12 cellular contexts compared by ENCODE assay signal in genomic region chr2:191631754-191632153, GRCh38. TPM values are rescaled to one million over a fixed set of nuclear protein-coding genes. Genes with fewer than 3 reads are reported as not detected.
DNase-seq lines count a peak whose midpoint lies in the region; ATAC-seq and TF ChIP-seq lines count a peak whose summit lies in the region.
"Had no signal": no experiment of that assay in that cellular context is flagged by ENCODE, and none has a peak within 500 bp of the region (broad histone marks: within the 10 kb centered on the region; RNA-seq: fewer than 3 reads in every experiment).

No MANE protein-coding gene starts in this region.

- no peak overlapping the region for H3K4me3 Mint-ChIP-seq in mesothelial cell of epicardium
- H3K4me3 Mint-ChIP-seq: activated B cell treated with CpG ODN at 0.5 μM for 24 hours had no signal

- intact Hi-C loops in mammary epithelial cell (cut with micrococcal nuclease), result no loop called here

- no peaks in the 10 kb centered on the region for H3K27me3 ChIP-seq in mammary epithelial cell (ENCODE audit: insufficient read depth, low read length)
- H3K27me3 ChIP-seq: ovary had no signal

- TF ChIP-seq CTCF in mammary epithelial cell (conservative IDR thresholded peaks at IDR 0.05 in 1 of 2, IDR thresholded peaks at IDR 0.05 in 1 of 2; ENCODE audit: extremely low read depth in 1 of 2, insufficient read depth in 1 of 2, low read depth in 1 of 2, low read length in 2 of 2), result no peak
- no peak for TF ChIP-seq CTCF in mesothelial cell of epicardium (IDR thresholded peaks at IDR 0.05; ENCODE audit: unreplicated experiment)

- no peaks in the 10 kb centered on the region for H3K36me3 ChIP-seq in mammary epithelial cell (ENCODE audit: insufficient read depth, low read length)
- H3K36me3 ChIP-seq: ovary had no signal

- no peaks in the 10 kb centered on the region for H3K36me3 Mint-ChIP-seq in mesothelial cell of epicardium

- peaks cover 26% of the 10 kb centered on the region for H3K4me1 Mint-ChIP-seq in mesothelial cell of epicardium

- CTCF ChIA-PET in mammary epithelial cell (lab: Charles Lee; ENCODE audit: low non-redundant PET), result no interaction called here

- no peak overlapping the region for H3K9ac ChIP-seq in mammary epithelial cell (ENCODE audit: insufficient read depth, low read length)

- H3K9me3 Mint-ChIP-seq in mesothelial cell of epicardium, result peaks cover 3% of the 10 kb centered on the region
- H3K9me3 Mint-ChIP-seq: activated B cell treated with CpG ODN at 0.5 μM for 24 hours had no signal

- no peak overlapping the region for H3K4me3 ChIP-seq in mammary epithelial cell (replicated peaks in 1 of 3; ENCODE audit: insufficient read depth in 1 of 3, low read depth in 2 of 3, low read length in 3 of 3)
- H3K4me3 ChIP-seq: ovary had no signal

- H3K4me1 ChIP-seq in mammary epithelial cell (ENCODE audit: insufficient read depth, low read length), result peaks cover 53% of the 10 kb centered on the region

- H3K27ac Mint-ChIP-seq in mesothelial cell of epicardium, result peak overlapping the region; percentile 80
- H3K27ac Mint-ChIP-seq: activated B cell treated with CpG ODN at 0.5 μM for 24 hours had no signal

- in situ Hi-C loops in mammary epithelial cell (cut with MboI; ENCODE audit: low sequenced_read_pairs in 2 of 2), result no loop called here

- H3K27ac ChIP-seq in mammary epithelial cell (ENCODE audit: insufficient read depth, low read depth, low read length), result no peak overlapping the region
- H3K27ac ChIP-seq: ovary had no signal

- ATAC-seq in HG03025 (IDR thresholded peaks at IDR 0.05; ENCODE audit: low FRiP score, unreplicated experiment), result no peak
- no peak for ATAC-seq in GM19023 (IDR thresholded peaks at IDR 0.05; ENCODE audit: unreplicated experiment)

- H3K79me2 ChIP-seq in mammary epithelial cell (ENCODE audit: insufficient read depth, low read length), result no peaks in the 10 kb centered on the region

- no TSS peak for BruUV-seq in mammary epithelial cell (replicated peaks; lab: Mats Ljungman, UMichigan)

- no peak overlapping the region for H2AFZ ChIP-seq in mammary epithelial cell (ENCODE audit: low read depth, low read length)

- dilution Hi-C loops in mammary epithelial cell (cut with HindIII; ENCODE audit: low sequenced_read_pairs), result loop anchor here (5.0 kb wide), 1 partner anchor 46 kb away; the partner anchor contains the start of gene NABP1

- 0% methylated on average over 1 of the region's 1 CpG for WGBS in mammary epithelial cell (ENCODE audit: low coverage, missing lambda C conversion rate)

- DNase-seq in GF-D8 (lab: John Stamatoyannopoulos, UW) (peak; percentile 11), M059J (ENCODE audit: low read depth) (peak; percentile 93), mammary epithelial cell (peak; percentile 67), mesothelial cell of epicardium (ENCODE audit: low spot score in 2 of 2, unreplicated experiment in 2 of 2) (peak; percentile 32 to 48)
- no peak for DNase-seq in stimulated activated CD4-positive, alpha-beta T cell treated with anti-CD3 and anti-CD28 coated beads, Interleukin-4, amount 100 ng/mL, for 1 hour
- no peak for DNase-seq in stimulated activated CD8-positive, alpha-beta memory T cell treated with anti-CD3 and anti-CD28 coated beads, Interleukin-4, amount 100 ng/mL, for 48 hours
- DNase-seq: activated B cell treated with CpG ODN at 0.5 μM for 24 hours; effector memory CD4-positive, alpha-beta T cell; islet precursor cell; ovary had no signal

- H4K20me1 ChIP-seq in mammary epithelial cell (ENCODE audit: insufficient read depth, low read length), result no peaks in the 10 kb centered on the region

- H3K4me2 ChIP-seq in mammary epithelial cell (ENCODE audit: insufficient read depth, low read depth, low read length), result no peak overlapping the region

- no peaks in the 10 kb centered on the region for H3K27me3 Mint-ChIP-seq in mesothelial cell of epicardium (ENCODE audit: low read depth)
- H3K27me3 Mint-ChIP-seq: activated B cell treated with CpG ODN at 0.5 μM for 24 hours had no signal

- H3K9me3 ChIP-seq in mammary epithelial cell (replicated peaks; ENCODE audit: insufficient read depth, low read length), result no peaks in the 10 kb centered on the region
- H3K9me3 ChIP-seq: ovary had no signal

RNA-seq across cellular contexts. Expression of gene NABP1, which starts 46.2 kb away (rescaled TPM):
- 18.6 and 37.5 TPM in 2 replicates for total RNA-seq in M059J (2014; rRNA removed; shearing (Covaris generic))
- 10 to 100 TPM; 77.7 to 88.2 TPM for total RNA-seq in mammary epithelial cell
- polyA plus RNA-seq in mammary epithelial cell, result 13.4 TPM
- 13.1 TPM for polyA minus RNA-seq in mammary epithelial cell
- total RNA-seq in mesothelial cell of epicardium, result 13.5 to 15.6 TPM (median 15.4 TPM) in 3 replicates

Comparison
In these comparisons a context has a peak if more than half of its experiments do, and no peak if none do; other contexts are left out.
1. DNase-seq: peak in GF-D8 (single experiment), M059J (single experiment), mammary epithelial cell (single experiment) and mesothelial cell of epicardium (2 of 2); none in stimulated activated CD4-positive, alpha-beta T cell treated with anti-CD3 and anti-CD28 coated beads, Interleukin-4, amount 100 ng/mL, for 1 hour (single experiment) and stimulated activated CD8-positive, alpha-beta memory T cell treated with anti-CD3 and anti-CD28 coated beads, Interleukin-4, amount 100 ng/mL, for 48 hours (single experiment).